In genomic region chr11:59158206-59159068, GRCh38 we compare ENCODE assay signal across 1 cellular context.
TF ChIP-seq lines count a peak whose summit lies in the region.

No MANE protein-coding gene starts in this region.

TF ChIP-seq in IMR-90, 13 proteins besides CTCF, POLR2A, EP300 and RAD21 (continued from another document):
- TF ChIP-seq USF2 (IDR thresholded peaks at IDR 0.05; ENCODE audit: low read depth, low read length) (no peak), CHD1 (IDR thresholded peaks at IDR 0.05; ENCODE audit: low read depth, low read length) (no peak), NFE2L2 (IDR thresholded peaks at IDR 0.05; ENCODE audit: low read depth, low read length) (no peak)
